17 cellular contexts compared by ENCODE assay signal in the genomic region with DNA sequence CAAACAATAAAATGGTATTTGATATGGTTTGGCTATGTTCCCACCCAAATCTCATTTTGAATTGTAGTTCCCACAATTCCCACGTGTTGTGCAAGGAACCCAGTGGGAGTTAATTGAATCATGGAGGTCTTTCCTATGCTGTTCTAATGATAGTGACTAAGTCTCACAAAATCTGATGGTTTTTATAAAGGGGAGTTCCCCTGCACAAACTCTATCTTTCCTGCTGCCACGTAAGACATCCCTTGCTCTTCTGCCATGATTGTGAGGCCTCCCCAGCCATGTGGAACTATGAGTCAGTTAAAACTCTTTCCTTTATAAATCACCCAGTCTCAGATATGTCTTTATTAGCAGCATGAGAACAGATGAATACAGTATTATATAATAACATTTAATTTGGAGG. TPM values are rescaled to one million over a fixed set of nuclear protein-coding genes. Genes with fewer than 3 reads are reported as not detected.
DNase-seq lines count a peak whose midpoint lies in the region; ATAC-seq, FAIRE-seq and TF ChIP-seq lines count a peak whose summit lies in the region.
"Had no signal": no experiment of that assay in that cellular context is flagged by ENCODE, and none has a peak within 500 bp of the region (broad histone marks: within the 10 kb centered on the region; RNA-seq: fewer than 3 reads in every experiment).

No MANE protein-coding gene starts in this region.

- no peaks in the 10 kb centered on the region for H3K36me3 ChIP-seq in spleen
- no peaks in the 10 kb centered on the region for H3K36me3 ChIP-seq in heart left ventricle
- H3K36me3 ChIP-seq: HAP-1 had no signal

- no peak for ATAC-seq in heart left ventricle
- ATAC-seq: K562 had no signal

- WGBS in spleen, 5 donors: 67 to 90% (median 79%) methylated on average over 2 of the region's 2 CpGs
- WGBS in heart left ventricle, 4 donors: 71 to 80% (median 76%) methylated on average over 2 of the region's 2 CpGs

- no peak for DNase-seq in GM18507 (ENCODE audit: extremely low spot score, insufficient read length, low read depth)
- DNase-seq in RPMI7951 (ENCODE audit: low read depth): peak; percentile 68
- peak; percentile 88 for DNase-seq in fibroblast of mammary gland (ENCODE audit: low read depth)
- DNase-seq in skeletal muscle cell (ENCODE audit: low read depth): peak; percentile 71
- DNase-seq in spleen: no peak
- no peak for DNase-seq in NCI-H510A (lab: John Stamatoyannopoulos, UW)
- DNase-seq in erythroblast (lab: John Stamatoyannopoulos, UW): no peak
- DNase-seq in heart left ventricle: no peak
- DNase-seq: COR-L47, NCI-H1048, NCI-H2081 treated with DMSO at 0.1 percent for 48 hours, NCI-H526 treated with DMSO at 0.1 percent for 48 hours, RPMI8226, SIG-M5 had no signal

- intact Hi-C loops in spleen (cut with DNase I; ENCODE audit: low total_unique reads) (no loop called here), heart left ventricle (cut with DNase I) (no loop called here)

- H3K4me3 ChIP-seq in fibroblast of mammary gland (ENCODE audit: control insufficient read depth, low read depth, low read length) (no peak overlapping the region), skeletal muscle cell (ENCODE audit: low read depth, low read length) (no peak overlapping the region), spleen (no peak overlapping the region), heart left ventricle (no peak overlapping the region)
- H3K4me3 ChIP-seq: HAP-1, K562 had no signal

- TF ChIP-seq POLR2A in spleen (IDR thresholded peaks at IDR 0.05) (no peak), erythroblast (IDR thresholded peaks at IDR 0.05; ENCODE audit: low read length) (no peak), heart left ventricle (IDR thresholded peaks at IDR 0.05) (no peak)

- TF ChIP-seq CTCF in fibroblast of mammary gland (conservative IDR thresholded peaks at IDR 0.05; ENCODE audit: control insufficient read depth, insufficient read depth, low read depth, low read length): no peak
- TF ChIP-seq CTCF in spleen (IDR thresholded peaks at IDR 0.05 in 8 of 11, conservative IDR thresholded peaks at IDR 0.05 in 3 of 11): no peak
- no peak for TF ChIP-seq CTCF in heart left ventricle (IDR thresholded peaks at IDR 0.05)

- FAIRE-seq in GM18507 (lab: Jason Lieb, UNC): peak; percentile 15
- FAIRE-seq: K562 had no signal

- no peak overlapping the region for H3K27ac ChIP-seq in spleen
- no peak overlapping the region for H3K27ac ChIP-seq in heart left ventricle

- H3K4me1 ChIP-seq in spleen: no peaks in the 10 kb centered on the region
- H3K4me1 ChIP-seq in heart left ventricle: no peaks in the 10 kb centered on the region
- H3K4me1 ChIP-seq: HAP-1 had no signal

- H3K27me3 ChIP-seq in spleen (replicated peaks in 1 of 7) (no peaks in the 10 kb centered on the region), heart left ventricle (no peaks in the 10 kb centered on the region)

- H3K9me3 ChIP-seq in spleen (no peaks in the 10 kb centered on the region), heart left ventricle (no peaks in the 10 kb centered on the region)
- H3K9me3 ChIP-seq: HAP-1 had no signal

RNA-seq across cellular contexts. Expression of gene AADAC, which starts 15.4 kb away (rescaled TPM):
- 0.12 and 0.49 TPM in 2 replicates for total RNA-seq in RPMI7951 (2014; rRNA removed; shearing (Covaris generic))
- under 1 TPM in 1 of 7 donors, not detected in 6; 0.22 TPM for total RNA-seq in spleen
- not detected for polyA plus RNA-seq in spleen
- 1 to 10 TPM in 1 of 9 donors, not detected in 8; 3.0 TPM for total RNA-seq in heart left ventricle
- polyA plus RNA-seq in heart left ventricle: not detected
- total RNA-seq: OCI-LY7 had no signal
- polyA plus RNA-seq: K562 had no signal

Comparison
In these comparisons a context has a peak if more than half of its experiments do, and no peak if none do; other contexts are left out.
1. DNase-seq: peak in RPMI7951 (single experiment), fibroblast of mammary gland (single experiment) and skeletal muscle cell (single experiment); none in GM18507 (single experiment), spleen (single experiment), NCI-H510A (single experiment), erythroblast (0 of 2) and heart left ventricle (0 of 5).